9 cellular contexts compared by ENCODE assay signal in genomic region chr2:48249631-48250473, GRCh38.
DNase-seq lines count a peak whose midpoint lies in the region; ATAC-seq, FAIRE-seq and TF ChIP-seq lines count a peak whose summit lies in the region.
"Had no signal": no experiment of that assay in that cellular context is flagged by ENCODE, and none has a peak within 500 bp of the region (broad histone marks: within the 10 kb centered on the region; RNA-seq: fewer than 3 reads in every experiment).

No MANE protein-coding gene starts in this region.

- TF ChIP-seq EP300 in SK-N-SH (IDR thresholded peaks at IDR 0.05; ENCODE audit: borderline replicate concordance in 1 of 2, low read depth in 1 of 2, low read length in 1 of 2), result no peak

- DNase-seq in SK-N-SH (no peak), glutamatergic neuron (no peak), small intestine (peak; percentile 53), T1000 (lab: John Stamatoyannopoulos, UW) (no peak), prostate gland (ENCODE audit: low spot score) (no peak)
- no peak for DNase-seq in activated CD4-positive, alpha-beta T cell treated with anti-CD3 and anti-CD28 coated beads, Interleukin-2, amount 10 ng/mL, durations not matched to agents 24 days and 14 days
- DNase-seq: NCI-H510A had no signal

- H3K27ac ChIP-seq in SK-N-SH (ENCODE audit: low read depth in 2 of 2, low read length in 1 of 2), result peak overlapping the region in 1 of 2 experiments; percentile 90; a peak in 2 of 4 replicates
- H3K27ac ChIP-seq in small intestine (ENCODE audit: low read depth in 1 of 2, low read length in 1 of 2), result no peak overlapping the region
- H3K27ac ChIP-seq in prostate gland, result no peak overlapping the region

- TF ChIP-seq CTCF in SK-N-SH (IDR thresholded peaks at IDR 0.05), result no peak
- TF ChIP-seq CTCF in glutamatergic neuron (IDR thresholded peaks at IDR 0.05; ENCODE audit: partially characterized antibody, unreplicated experiment), result no peak
- TF ChIP-seq CTCF in prostate gland (IDR thresholded peaks at IDR 0.05), result no peak

- intact Hi-C loops in activated CD4-positive, alpha-beta T cell treated with anti-CD3 and anti-CD28 coated beads, Interleukin-2, amount 10 ng/mL, durations not matched to agents 24 days and 14 days (cut with micrococcal nuclease), result no loop called here
- intact Hi-C loops in prostate gland (cut with DNase I), result no loop called here

- no peaks in the 10 kb centered on the region for H3K9me2 ChIP-seq in SK-N-SH

- ATAC-seq in HG03460 (IDR thresholded peaks at IDR 0.05; ENCODE audit: unreplicated experiment) (peak; percentile 37), GM18873 (IDR thresholded peaks at IDR 0.05; ENCODE audit: low FRiP score, unreplicated experiment) (no peak)

- TF ChIP-seq RAD21 in SK-N-SH (IDR thresholded peaks at IDR 0.05; ENCODE audit: low read length), result no peak

- H3K4me1 ChIP-seq in SK-N-SH (ENCODE audit: control insufficient read depth in 1 of 2, insufficient read depth in 2 of 2, low read depth in 1 of 2, low read length in 1 of 2), result peaks cover 0 to 9% of the 10 kb centered on the region in 2 experiments; a peak in 3 of 4 replicates
- H3K4me1 ChIP-seq in small intestine (ENCODE audit: control insufficient read depth in 2 of 2, insufficient read depth in 1 of 2, low read depth in 1 of 2, low read length in 1 of 2), result peaks cover 0 to 4% of the 10 kb centered on the region in 2 donors
- peaks cover 4% of the 10 kb centered on the region for H3K4me1 ChIP-seq in prostate gland (replicated peaks)

- FAIRE-seq in small intestine (lab: Jason Lieb, UNC), result no peak

- no peak overlapping the region for H3K4me3 Mint-ChIP-seq in glutamatergic neuron (ENCODE audit: unreplicated experiment)
- no peak overlapping the region for H3K4me3 Mint-ChIP-seq in activated CD4-positive, alpha-beta T cell treated with anti-CD3 and anti-CD28 coated beads, Interleukin-2, amount 10 ng/mL, durations not matched to agents 24 days and 14 days

- peak overlapping the region; percentile 23; the same call in 1 of the 2 replicates for H3K4me2 ChIP-seq in SK-N-SH

- TF ChIP-seq POLR2A in prostate gland (IDR thresholded peaks at IDR 0.05), result no peak

- POLR2A ChIA-PET in SK-N-SH (lab: Yijun Ruan, JAX), result no interaction called here

- no peaks in the 10 kb centered on the region for H4K20me1 ChIP-seq in SK-N-SH (ENCODE audit: insufficient read depth)

- peak overlapping the region; percentile 7; the same call in 1 of the 2 replicates for H3K9ac ChIP-seq in SK-N-SH

- peaks cover 2% of the 10 kb centered on the region for H3K9me3 Mint-ChIP-seq in glutamatergic neuron (ENCODE audit: unreplicated experiment)
- no peaks in the 10 kb centered on the region for H3K9me3 Mint-ChIP-seq in activated CD4-positive, alpha-beta T cell treated with anti-CD3 and anti-CD28 coated beads, Interleukin-2, amount 10 ng/mL, durations not matched to agents 24 days and 14 days

- CTCF ChIA-PET in SK-N-SH (lab: Yijun Ruan, JAX), result interaction anchor here (0.9 to 1.2 kb wide), 2 partner anchors 15 to 343 kb away, joined by 3 read pairs; no protein-coding TSS in a partner anchor

- H3K27me3 ChIP-seq in SK-N-SH (ENCODE audit: insufficient read depth), result no peaks in the 10 kb centered on the region
- no peaks in the 10 kb centered on the region for H3K27me3 ChIP-seq in small intestine (ENCODE audit: control insufficient read depth in 2 of 2, insufficient read depth in 2 of 2, low read length in 2 of 2)
- no peaks in the 10 kb centered on the region for H3K27me3 ChIP-seq in prostate gland (replicated peaks; ENCODE audit: insufficient read depth)

- H3K9me3 ChIP-seq in SK-N-SH, result no peaks in the 10 kb centered on the region
- no peaks in the 10 kb centered on the region for H3K9me3 ChIP-seq in small intestine (ENCODE audit: control insufficient read depth, low read depth)
- H3K9me3 ChIP-seq in prostate gland, result no peaks in the 10 kb centered on the region

- H3K4me1 Mint-ChIP-seq in glutamatergic neuron (ENCODE audit: low read depth, unreplicated experiment), result peaks cover 14% of the 10 kb centered on the region
- H3K4me1 Mint-ChIP-seq in activated CD4-positive, alpha-beta T cell treated with anti-CD3 and anti-CD28 coated beads, Interleukin-2, amount 10 ng/mL, durations not matched to agents 24 days and 14 days, result peaks cover 9% of the 10 kb centered on the region

- H3K4me3 ChIP-seq in SK-N-SH (ENCODE audit: low read depth in 2 of 2, low read length in 1 of 2) (no peak overlapping the region), small intestine (ENCODE audit: low read depth in 1 of 2, low read length in 2 of 2) (no peak overlapping the region), prostate gland (no peak overlapping the region)

- peaks cover 7% of the 10 kb centered on the region for H3F3A ChIP-seq in SK-N-SH (replicated peaks; ENCODE audit: insufficient read depth)

- no peaks in the 10 kb centered on the region for H3K36me3 ChIP-seq in SK-N-SH (replicated peaks in 1 of 2; ENCODE audit: control insufficient read depth in 1 of 2, insufficient read depth in 2 of 2, low read length in 1 of 2)
- no peaks in the 10 kb centered on the region for H3K36me3 ChIP-seq in small intestine (ENCODE audit: control insufficient read depth in 2 of 2, insufficient read depth in 2 of 2, low read length in 2 of 2)
- no peaks in the 10 kb centered on the region for H3K36me3 ChIP-seq in prostate gland

- peak overlapping the region; percentile 35 for H3K27ac Mint-ChIP-seq in glutamatergic neuron (ENCODE audit: unreplicated experiment)
- H3K27ac Mint-ChIP-seq in activated CD4-positive, alpha-beta T cell treated with anti-CD3 and anti-CD28 coated beads, Interleukin-2, amount 10 ng/mL, durations not matched to agents 24 days and 14 days, result no peak overlapping the region

- peak overlapping the region; percentile 56 for H2AFZ ChIP-seq in SK-N-SH (ENCODE audit: low read depth)

- WGBS in SK-N-SH (ENCODE audit: low lambda C conversion rate), result 83% methylated on average over 5 of the region's 5 CpGs
- 24 to 39% (median 37%) methylated on average over 5 of the region's 5 CpGs for WGBS in small intestine, 3 donors
- WGBS in prostate gland, result 52% methylated on average over 5 of the region's 5 CpGs

- no peaks in the 10 kb centered on the region for H3K36me3 Mint-ChIP-seq in glutamatergic neuron (ENCODE audit: unreplicated experiment)
- H3K36me3 Mint-ChIP-seq in activated CD4-positive, alpha-beta T cell treated with anti-CD3 and anti-CD28 coated beads, Interleukin-2, amount 10 ng/mL, durations not matched to agents 24 days and 14 days (ENCODE audit: low read depth), result no peaks in the 10 kb centered on the region

- no peaks in the 10 kb centered on the region for H3K27me3 Mint-ChIP-seq in glutamatergic neuron (ENCODE audit: unreplicated experiment)
- H3K27me3 Mint-ChIP-seq in activated CD4-positive, alpha-beta T cell treated with anti-CD3 and anti-CD28 coated beads, Interleukin-2, amount 10 ng/mL, durations not matched to agents 24 days and 14 days, result peaks cover 5% of the 10 kb centered on the region

- no peaks in the 10 kb centered on the region for H3K79me2 ChIP-seq in SK-N-SH (ENCODE audit: insufficient read depth)

TF ChIP-seq in SK-N-SH, 30 proteins besides CTCF, POLR2A, EP300 and RAD21:
- TF ChIP-seq RXRA (IDR thresholded peaks at IDR 0.05; ENCODE audit: borderline replicate concordance, low read depth) (no peak), REST (IDR thresholded peaks at IDR 0.05; ENCODE audit: low read depth, low read length) (no peak), MAX (IDR thresholded peaks at IDR 0.05; ENCODE audit: low read depth) (no peak), MEF2A (IDR thresholded peaks at IDR 0.05; ENCODE audit: borderline replicate concordance, low read depth) (no peak), PBX3 (IDR thresholded peaks at IDR 0.05) (no peak)
